In the genomic region with DNA sequence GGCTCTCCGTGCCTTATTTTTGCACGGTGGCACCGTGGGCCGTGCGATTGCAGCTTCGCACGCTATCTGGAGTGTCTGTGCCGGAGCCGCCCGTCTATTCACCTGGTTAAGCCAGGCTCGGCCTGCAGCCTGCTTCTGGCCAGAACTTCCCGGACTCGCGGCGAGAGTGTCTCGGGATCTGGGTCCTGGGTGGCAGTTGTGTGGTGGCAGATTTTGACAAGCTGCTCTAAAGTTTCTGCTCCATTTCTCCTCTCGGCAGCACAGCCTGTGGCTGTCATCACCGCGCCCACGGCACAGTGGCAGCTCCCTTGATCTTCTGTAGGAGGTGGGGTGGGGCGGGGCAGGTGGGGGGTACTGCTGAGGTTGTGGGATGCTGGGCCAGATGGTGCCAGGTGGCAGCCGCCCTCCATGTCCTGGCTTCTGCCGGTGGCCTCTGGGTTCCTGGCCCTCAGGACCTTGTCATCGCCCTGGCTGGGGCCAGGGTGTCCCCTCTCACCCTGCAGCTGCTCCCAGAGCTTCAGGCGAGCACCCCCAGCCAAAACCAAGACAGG, we compare ENCODE assay signal across 8 cellular contexts. TPM values are rescaled to one million over a fixed set of nuclear protein-coding genes. Genes with fewer than 3 reads are reported as not detected.
DNase-seq lines count a peak whose midpoint lies in the region; ATAC-seq, FAIRE-seq and TF ChIP-seq lines count a peak whose summit lies in the region.

No MANE protein-coding gene starts in this region.

- H3K9ac ChIP-seq in endothelial cell of umbilical vein (replicated peaks; ENCODE audit: extremely low read depth, insufficient read depth, low read length): no peak overlapping the region
- peak overlapping the region; percentile 75 for H3K9ac ChIP-seq in neural cell (ENCODE audit: low read length)

- H3K4me1 ChIP-seq in endothelial cell of umbilical vein (ENCODE audit: control insufficient read depth, extremely low read depth, insufficient read depth, low read length): peaks cover 12% of the 10 kb centered on the region

- H3K36me3 Mint-ChIP-seq in T-helper 17 cell (ENCODE audit: low read depth): no peaks in the 10 kb centered on the region

- TF ChIP-seq CTCF in endothelial cell of umbilical vein (IDR thresholded peaks at IDR 0.05; ENCODE audit: extremely low read depth in 1 of 2, insufficient read depth in 1 of 2, low read depth in 1 of 2, low read length in 2 of 2) (no peak), neural cell (IDR thresholded peaks at IDR 0.05; ENCODE audit: poor library complexity, severe bottlenecking) (no peak), GM13976 (IDR thresholded peaks at IDR 0.05; ENCODE audit: borderline replicate concordance, control extremely low read depth, extremely low read depth, insufficient read depth, missing control alignments) (no peak)

- no peak for TF ChIP-seq EP300 in neural cell (conservative IDR thresholded peaks at IDR 0.05; ENCODE audit: poor library complexity, severe bottlenecking)

- peaks cover 10% of the 10 kb centered on the region for H3K4me1 Mint-ChIP-seq in T-helper 17 cell

- peaks cover 3% of the 10 kb centered on the region for H3F3A ChIP-seq in neural cell (ENCODE audit: insufficient read depth, low read length, poor library complexity, severe bottlenecking)

- BruUV-seq in endothelial cell of umbilical vein (replicated peaks; lab: Mats Ljungman, UMichigan): no TSS peak

- H3K27ac ChIP-seq in endothelial cell of umbilical vein (ENCODE audit: insufficient read depth, low read depth, low read length): no peak overlapping the region
- H3K27ac ChIP-seq in neural cell (ENCODE audit: low read length): peak overlapping the region; percentile 61

- peaks cover 0 to 6% of the 10 kb centered on the region in 2 experiments for H3K27me3 ChIP-seq in endothelial cell of umbilical vein (ENCODE audit: control insufficient read depth in 2 of 2, insufficient read depth in 2 of 2, low read length in 2 of 2)
- H3K27me3 ChIP-seq in neural cell (ENCODE audit: insufficient read depth, low read depth, low read length): no peaks in the 10 kb centered on the region

- H4K20me1 ChIP-seq in endothelial cell of umbilical vein (replicated peaks; ENCODE audit: control insufficient read depth, extremely low read depth, insufficient read depth, low read length) (no peaks in the 10 kb centered on the region), neural cell (ENCODE audit: insufficient read depth) (no peaks in the 10 kb centered on the region)

- CTCF ChIA-PET in endothelial cell of umbilical vein (lab: Charles Lee): interaction anchor here (0.7 to 2.6 kb wide), 12 partner anchors 31 to 1015 kb away, joined by 3 to 29 read pairs (median 4); no protein-coding TSS in a partner anchor

- H3K9me2 ChIP-seq in neural cell (ENCODE audit: insufficient read depth, low read length): no peaks in the 10 kb centered on the region

- no peak for TF ChIP-seq POLR2A in endothelial cell of umbilical vein (IDR thresholded peaks at IDR 0.05; ENCODE audit: low read depth, low read length)

- H3K36me3 ChIP-seq in endothelial cell of umbilical vein (ENCODE audit: control insufficient read depth in 2 of 2, extremely low read depth in 1 of 2, insufficient read depth in 2 of 2, low read length in 2 of 2) (no peaks in the 10 kb centered on the region), neural cell (ENCODE audit: insufficient read depth, low read length) (no peaks in the 10 kb centered on the region)

- peaks cover 28% of the 10 kb centered on the region for H3K27me3 Mint-ChIP-seq in T-helper 17 cell

- ATAC-seq in activated CD4-positive, CD25-positive, alpha-beta regulatory T cell treated with anti-CD3 and anti-CD28 coated beads, Interleukin-2, amount 50 U/mL, for 24 hours: peak; percentile 18 to 22
- ATAC-seq in T-helper 17 cell (peak; percentile 36), GM21717 (IDR thresholded peaks at IDR 0.05; ENCODE audit: unreplicated experiment) (no peak), GM18909 (IDR thresholded peaks at IDR 0.05; ENCODE audit: poor library complexity, unreplicated experiment) (no peak)

- H3K9me3 ChIP-seq in T-helper 17 cell (ENCODE audit: control insufficient read depth, low read length, poor library complexity, severe bottlenecking): no peaks in the 10 kb centered on the region
- H3K9me3 ChIP-seq in endothelial cell of umbilical vein (replicated peaks; ENCODE audit: control insufficient read depth, insufficient read depth, low read length): no peaks in the 10 kb centered on the region
- H3K9me3 ChIP-seq in neural cell (ENCODE audit: low read length): no peaks in the 10 kb centered on the region

- no peaks in the 10 kb centered on the region for H3K79me2 ChIP-seq in endothelial cell of umbilical vein (ENCODE audit: control insufficient read depth, insufficient read depth, low read length)
- H3K79me2 ChIP-seq in neural cell (replicated peaks; ENCODE audit: insufficient read depth, low read length): peaks cover 17% of the 10 kb centered on the region

- H2AFZ ChIP-seq in endothelial cell of umbilical vein (ENCODE audit: low read depth, low read length): peak overlapping the region; percentile 82
- peak overlapping the region; percentile 51 for H2AFZ ChIP-seq in neural cell (ENCODE audit: low read depth, low read length)

- intact Hi-C loops in endothelial cell of umbilical vein (cut with micrococcal nuclease): loop anchor here (2.0 to 5.0 kb wide), 7 partner anchors 64 to 994 kb away; partner anchors contain the start of genes EP400, RAN, SFSWAP and STX2

- in situ Hi-C loops in GM13976 (cut with MboI; ENCODE audit: low sequenced_read_pairs, unreplicated experiment): no loop called here

- peak overlapping the region; percentile 81 for H3K4me3 Mint-ChIP-seq in T-helper 17 cell

- peak; percentile 63 for FAIRE-seq in endothelial cell of umbilical vein (lab: Jason Lieb, UNC)

- dilution Hi-C loops in endothelial cell of umbilical vein (cut with MboI; ENCODE audit: extremely low pct_ligation_motif_present, low sequenced_read_pairs): no loop called here

- POLR2A ChIA-PET in endothelial cell of umbilical vein (lab: Charles Lee): no interaction called here

- H3K4me2 ChIP-seq in endothelial cell of umbilical vein (ENCODE audit: insufficient read depth, low read length) (peak overlapping the region; percentile 48), neural cell (ENCODE audit: low read length) (no peak overlapping the region)

- no peaks in the 10 kb centered on the region for H3K9me1 ChIP-seq in endothelial cell of umbilical vein (replicated peaks; ENCODE audit: control insufficient read depth, extremely low read depth, insufficient read depth, low read length)

- peak overlapping the region; percentile 30 to 53 (median 35) for H3K4me3 ChIP-seq in endothelial cell of umbilical vein (replicated peaks in 1 of 3; ENCODE audit: insufficient read depth in 1 of 3, low read depth in 1 of 3, low read length in 3 of 3)
- H3K4me3 ChIP-seq in neural cell (ENCODE audit: low read length): peak overlapping the region; percentile 82

- DNase-seq in activated CD4-positive, CD25-positive, alpha-beta regulatory T cell (lab: John Stamatoyannopoulos, UW): no peak
- DNase-seq in T-helper 17 cell (no peak), endothelial cell of umbilical vein (ENCODE audit: low read depth, low spot score) (no peak), GM13976 (ENCODE audit: low spot score) (no peak)

- H3K27ac Mint-ChIP-seq in T-helper 17 cell: no peak overlapping the region

- no peak for TF ChIP-seq RAD21 in neural cell (conservative IDR thresholded peaks at IDR 0.05)

TF ChIP-seq in endothelial cell of umbilical vein, 7 proteins besides CTCF, POLR2A, EP300 and RAD21:
- TF ChIP-seq EZH2 (IDR thresholded peaks at IDR 0.05; ENCODE audit: borderline replicate concordance, low read depth, low read length, severe bottlenecking): no peak

TF ChIP-seq in neural cell, 6 proteins besides CTCF, POLR2A, EP300 and RAD21 (continues in another document):
- TF ChIP-seq EZH2 (IDR thresholded peaks at IDR 0.05; ENCODE audit: borderline replicate concordance, insufficient read depth, low read length, poor library complexity, severe bottlenecking) (no peak), SMC3 (conservative IDR thresholded peaks at IDR 0.05; ENCODE audit: poor library complexity) (no peak), TAF1 (IDR thresholded peaks at IDR 0.05; ENCODE audit: low read depth) (no peak), POLR2AphosphoS5 (IDR thresholded peaks at IDR 0.05) (no peak)
- TF ChIP-seq, protein P1, sequence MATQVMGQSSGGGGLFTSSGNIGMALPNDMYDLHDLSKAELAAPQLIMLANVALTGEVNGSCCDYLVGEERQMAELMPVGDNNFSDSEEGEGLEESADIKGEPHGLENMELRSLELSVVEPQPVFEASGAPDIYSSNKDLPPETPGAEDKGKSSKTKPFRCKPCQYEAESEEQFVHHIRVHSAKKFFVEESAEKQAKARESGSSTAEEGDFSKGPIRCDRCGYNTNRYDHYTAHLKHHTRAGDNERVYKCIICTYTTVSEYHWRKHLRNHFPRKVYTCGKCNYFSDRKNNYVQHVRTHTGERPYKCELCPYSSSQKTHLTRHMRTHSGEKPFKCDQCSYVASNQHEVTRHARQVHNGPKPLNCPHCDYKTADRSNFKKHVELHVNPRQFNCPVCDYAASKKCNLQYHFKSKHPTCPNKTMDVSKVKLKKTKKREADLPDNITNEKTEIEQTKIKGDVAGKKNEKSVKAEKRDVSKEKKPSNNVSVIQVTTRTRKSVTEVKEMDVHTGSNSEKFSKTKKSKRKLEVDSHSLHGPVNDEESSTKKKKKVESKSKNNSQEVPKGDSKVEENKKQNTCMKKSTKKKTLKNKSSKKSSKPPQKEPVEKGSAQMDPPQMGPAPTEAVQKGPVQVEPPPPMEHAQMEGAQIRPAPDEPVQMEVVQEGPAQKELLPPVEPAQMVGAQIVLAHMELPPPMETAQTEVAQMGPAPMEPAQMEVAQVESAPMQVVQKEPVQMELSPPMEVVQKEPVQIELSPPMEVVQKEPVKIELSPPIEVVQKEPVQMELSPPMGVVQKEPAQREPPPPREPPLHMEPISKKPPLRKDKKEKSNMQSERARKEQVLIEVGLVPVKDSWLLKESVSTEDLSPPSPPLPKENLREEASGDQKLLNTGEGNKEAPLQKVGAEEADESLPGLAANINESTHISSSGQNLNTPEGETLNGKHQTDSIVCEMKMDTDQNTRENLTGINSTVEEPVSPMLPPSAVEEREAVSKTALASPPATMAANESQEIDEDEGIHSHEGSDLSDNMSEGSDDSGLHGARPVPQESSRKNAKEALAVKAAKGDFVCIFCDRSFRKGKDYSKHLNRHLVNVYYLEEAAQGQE (IDR thresholded peaks at IDR 0.05; ENCODE audit: borderline replicate concordance): no peak

RNA-seq across cellular contexts. Expression of gene MMP17, which starts 2.9 kb away (rescaled TPM):
- total RNA-seq in T-helper 17 cell (1 to 10 TPM in 1 of 2 donors, not detected in 1; 2.5 TPM), endothelial cell of umbilical vein (10.7 and 10.8 TPM in 2 replicates)
- polyA plus RNA-seq in endothelial cell of umbilical vein (2.7 and 3.6 TPM in 2 replicates), neural cell (79.0 and 93.5 TPM in 2 replicates)
- 1.1 and 2.1 TPM in 2 replicates for polyA plus RNA-seq in endothelial cell of umbilical vein (2011; cell fraction: cytosol; rRNA removed)
- 2.2 and 3.3 TPM in 2 replicates for polyA plus RNA-seq in endothelial cell of umbilical vein (2011; cell fraction: nucleus; rRNA removed)
- 10.9 and 14.5 TPM in 2 replicates for polyA plus RNA-seq in endothelial cell of umbilical vein (2012)
- polyA minus RNA-seq in endothelial cell of umbilical vein (3.3 and 4.1 TPM in 2 replicates), neural cell (29.2 and 41.9 TPM in 2 replicates)
- not detected for polyA minus RNA-seq in endothelial cell of umbilical vein (2011; cell fraction: cytosol; rRNA and poly(A)+ RNA removed)
- 0.48 and 1.5 TPM in 2 replicates for polyA minus RNA-seq in endothelial cell of umbilical vein (2011; cell fraction: nucleus; rRNA and poly(A)+ RNA removed)

Comparison
In these comparisons a context has a peak if more than half of its experiments do, and no peak if none do; other contexts are left out.
1. ATAC-seq: peak in activated CD4-positive, CD25-positive, alpha-beta regulatory T cell treated with anti-CD3 and anti-CD28 coated beads, Interleukin-2, amount 50 U/mL, for 24 hours (2 of 2) and T-helper 17 cell (single experiment); none in GM21717 (single experiment) and GM18909 (single experiment).